8 cellular contexts compared by ENCODE assay signal in the genomic region with DNA sequence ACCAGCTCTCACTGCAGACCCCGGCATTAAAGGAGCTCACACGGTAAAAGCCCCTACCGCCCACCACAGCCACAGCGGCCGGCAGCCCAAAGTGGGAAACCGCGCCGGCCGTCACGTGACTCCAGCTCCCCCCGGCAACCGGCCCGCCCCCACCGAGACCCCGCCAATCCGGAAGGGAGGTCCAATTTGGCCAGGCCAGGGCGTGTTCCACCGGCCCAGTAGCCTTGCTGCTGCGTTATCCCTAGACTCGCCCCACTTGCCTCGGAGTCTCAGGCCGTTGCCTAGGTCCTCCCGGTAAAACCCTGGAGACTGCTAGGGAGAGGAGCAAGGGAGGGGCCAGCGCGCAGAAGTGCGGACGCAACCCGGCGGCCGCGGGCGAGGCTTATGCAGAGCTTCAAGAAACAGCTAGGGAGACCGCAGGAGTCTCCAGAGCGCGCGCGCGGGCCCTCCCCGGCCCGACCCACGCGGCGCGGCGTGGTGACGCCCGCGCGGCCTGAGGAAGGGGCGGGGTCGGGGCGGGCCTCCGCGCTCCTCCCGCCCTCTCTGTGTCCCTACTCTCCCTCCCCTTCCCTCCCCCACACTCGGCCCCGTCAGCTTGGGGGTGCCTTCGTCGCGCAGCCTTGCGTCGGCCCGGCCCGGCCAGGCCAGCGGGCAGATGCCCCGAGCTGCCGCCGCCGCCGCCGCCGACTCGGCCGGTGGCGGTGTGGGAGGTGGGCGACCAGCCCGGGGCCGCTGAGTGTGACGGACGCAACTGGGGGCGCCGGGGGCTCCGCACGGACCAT. TPM values are rescaled to one million over a fixed set of nuclear protein-coding genes. Genes with fewer than 3 reads are reported as not detected.
DNase-seq lines count a peak whose midpoint lies in the region; ATAC-seq and TF ChIP-seq lines count a peak whose summit lies in the region.

A gene with protein sequence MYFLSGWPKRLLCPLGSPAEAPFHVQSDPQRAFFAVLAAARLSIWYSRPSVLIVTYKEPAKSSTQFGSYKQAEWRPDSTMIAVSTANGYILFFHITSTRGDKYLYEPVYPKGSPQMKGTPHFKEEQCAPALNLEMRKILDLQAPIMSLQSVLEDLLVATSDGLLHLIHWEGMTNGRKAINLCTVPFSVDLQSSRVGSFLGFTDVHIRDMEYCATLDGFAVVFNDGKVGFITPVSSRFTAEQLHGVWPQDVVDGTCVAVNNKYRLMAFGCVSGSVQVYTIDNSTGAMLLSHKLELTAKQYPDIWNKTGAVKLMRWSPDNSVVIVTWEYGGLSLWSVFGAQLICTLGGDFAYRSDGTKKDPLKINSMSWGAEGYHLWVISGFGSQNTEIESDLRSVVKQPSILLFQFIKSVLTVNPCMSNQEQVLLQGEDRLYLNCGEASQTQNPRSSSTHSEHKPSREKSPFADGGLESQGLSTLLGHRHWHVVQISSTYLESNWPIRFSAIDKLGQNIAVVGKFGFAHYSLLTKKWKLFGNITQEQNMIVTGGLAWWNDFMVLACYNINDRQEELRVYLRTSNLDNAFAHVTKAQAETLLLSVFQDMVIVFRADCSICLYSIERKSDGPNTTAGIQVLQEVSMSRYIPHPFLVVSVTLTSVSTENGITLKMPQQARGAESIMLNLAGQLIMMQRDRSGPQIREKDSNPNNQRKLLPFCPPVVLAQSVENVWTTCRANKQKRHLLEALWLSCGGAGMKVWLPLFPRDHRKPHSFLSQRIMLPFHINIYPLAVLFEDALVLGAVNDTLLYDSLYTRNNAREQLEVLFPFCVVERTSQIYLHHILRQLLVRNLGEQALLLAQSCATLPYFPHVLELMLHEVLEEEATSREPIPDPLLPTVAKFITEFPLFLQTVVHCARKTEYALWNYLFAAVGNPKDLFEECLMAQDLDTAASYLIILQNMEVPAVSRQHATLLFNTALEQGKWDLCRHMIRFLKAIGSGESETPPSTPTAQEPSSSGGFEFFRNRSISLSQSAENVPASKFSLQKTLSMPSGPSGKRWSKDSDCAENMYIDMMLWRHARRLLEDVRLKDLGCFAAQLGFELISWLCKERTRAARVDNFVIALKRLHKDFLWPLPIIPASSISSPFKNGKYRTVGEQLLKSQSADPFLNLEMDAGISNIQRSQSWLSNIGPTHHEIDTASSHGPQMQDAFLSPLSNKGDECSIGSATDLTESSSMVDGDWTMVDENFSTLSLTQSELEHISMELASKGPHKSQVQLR (N-terminal part only) (plus strand): TSS at position 578 of the 782 bp plus-strand sequence. CDS start 203 bp downstream, at position 781.

- POLR2A ChIA-PET in naive thymus-derived CD8-positive, alpha-beta T cell (lab: Charles Lee), result interaction anchor here (0.6 to 3.6 kb wide), 28 partner anchors 9 to 1129 kb away, joined by 3 to 29 read pairs (median 5); a partner anchor contains a TSS

- DNase-seq in Daoy (ENCODE audit: low read depth) (peak; percentile 97), Karpas-422 (peak; percentile 97), RPMI8226 (peak; percentile 95), fibroblast of mammary gland (ENCODE audit: low read depth) (peak; percentile 86)
- DNase-seq in activated T-helper 2 cell treated with anti-CD3 and anti-CD28 coated beads, Interferon-gamma antibody, Interleukin-2, Interleukin-4, amounts not matched to agents 10 μg/mL and 5 μg/mL and 100 μg/mL, durations not matched to agents 14 hours and 24 hours and 36 hours (ENCODE audit: low spot score), result peak; percentile 89
- peak; percentile 84 to 93 (median 88) for DNase-seq in naive thymus-derived CD8-positive, alpha-beta T cell
- peak; percentile 89 for DNase-seq in stimulated activated naive B cell treated with anti-CD40 and anti-IgM and Interleukin-4, amounts not matched to agents 10 μg/mL and 1 μg/mL and 100 μg/mL, for 72 hours

- peak within 1 kb of the TSS; percentile 97 for H3K27ac Mint-ChIP-seq in activated T-helper 2 cell treated with anti-CD3 and anti-CD28 coated beads, Interferon-gamma antibody, Interleukin-2, Interleukin-4, amounts not matched to agents 10 μg/mL and 5 μg/mL and 100 μg/mL, durations not matched to agents 14 hours and 24 hours and 36 hours
- peak within 1 kb of the TSS; percentile 96 to 100 (median 98) for H3K27ac Mint-ChIP-seq in naive thymus-derived CD8-positive, alpha-beta T cell
- peak within 1 kb of the TSS; percentile 98 for H3K27ac Mint-ChIP-seq in stimulated activated naive B cell treated with anti-CD40 and anti-IgM and Interleukin-4, amounts not matched to agents 10 μg/mL and 1 μg/mL and 100 μg/mL, for 72 hours

- no peaks in the 10 kb centered on the region for H3K9me2 ChIP-seq in Karpas-422 (replicated peaks; ENCODE audit: insufficient read depth, low read length)

- peaks cover 22% of the 10 kb centered on the region for H3K36me3 Mint-ChIP-seq in activated T-helper 2 cell treated with anti-CD3 and anti-CD28 coated beads, Interferon-gamma antibody, Interleukin-2, Interleukin-4, amounts not matched to agents 10 μg/mL and 5 μg/mL and 100 μg/mL, durations not matched to agents 14 hours and 24 hours and 36 hours (ENCODE audit: low read depth)
- peaks cover 0 to 3% (median 0%) of the 10 kb centered on the region in 3 donors for H3K36me3 Mint-ChIP-seq in naive thymus-derived CD8-positive, alpha-beta T cell
- peaks cover 5 to 22% of the 10 kb centered on the region in 2 donors for H3K36me3 Mint-ChIP-seq in stimulated activated naive B cell treated with anti-CD40 and anti-IgM and Interleukin-4, amounts not matched to agents 10 μg/mL and 1 μg/mL and 100 μg/mL, for 72 hours

- H3K9me3 ChIP-seq in Karpas-422 (ENCODE audit: low read length), result peaks cover under 1% of the 10 kb centered on the region; the same call in 1 of the 2 replicates

- H3K27me3 Mint-ChIP-seq in activated T-helper 2 cell treated with anti-CD3 and anti-CD28 coated beads, Interferon-gamma antibody, Interleukin-2, Interleukin-4, amounts not matched to agents 10 μg/mL and 5 μg/mL and 100 μg/mL, durations not matched to agents 14 hours and 24 hours and 36 hours (ENCODE audit: low read depth), result no peaks in the 10 kb centered on the region
- no peaks in the 10 kb centered on the region for H3K27me3 Mint-ChIP-seq in naive thymus-derived CD8-positive, alpha-beta T cell
- H3K27me3 Mint-ChIP-seq in stimulated activated naive B cell treated with anti-CD40 and anti-IgM and Interleukin-4, amounts not matched to agents 10 μg/mL and 1 μg/mL and 100 μg/mL, for 72 hours, result no peaks in the 10 kb centered on the region

- peak within 1 kb of the TSS; percentile 99 for H3K9ac ChIP-seq in Karpas-422 (ENCODE audit: low read length)

- peak within 1 kb of the TSS; percentile 100 for H3K4me3 Mint-ChIP-seq in activated T-helper 2 cell treated with anti-CD3 and anti-CD28 coated beads, Interferon-gamma antibody, Interleukin-2, Interleukin-4, amounts not matched to agents 10 μg/mL and 5 μg/mL and 100 μg/mL, durations not matched to agents 14 hours and 24 hours and 36 hours (ENCODE audit: low read depth)
- H3K4me3 Mint-ChIP-seq in naive thymus-derived CD8-positive, alpha-beta T cell, result peak within 1 kb of the TSS; percentile 96 to 100 (median 99)
- H3K4me3 Mint-ChIP-seq in stimulated activated naive B cell treated with anti-CD40 and anti-IgM and Interleukin-4, amounts not matched to agents 10 μg/mL and 1 μg/mL and 100 μg/mL, for 72 hours, result peak within 1 kb of the TSS; percentile 94 to 95

- H3K4me2 ChIP-seq in Karpas-422 (ENCODE audit: low read depth, low read length, poor library complexity, severe bottlenecking), result peak within 1 kb of the TSS; percentile 79

- peaks cover 12% of the 10 kb centered on the region for H3K36me3 ChIP-seq in Karpas-422 (ENCODE audit: insufficient read depth, low read length)

- peak; percentile 56 for ATAC-seq in GM21825 (IDR thresholded peaks at IDR 0.05; ENCODE audit: unreplicated experiment)
- peak; percentile 82 to 86 for ATAC-seq in naive thymus-derived CD8-positive, alpha-beta T cell
- peak; percentile 80 to 86 for ATAC-seq in stimulated activated naive B cell treated with anti-CD40 and anti-IgM and Interleukin-4, amounts not matched to agents 10 μg/mL and 1 μg/mL and 100 μg/mL, for 72 hours (replicated peaks)

- H3K4me3 ChIP-seq in Karpas-422 (ENCODE audit: low read length) (peak within 1 kb of the TSS; percentile 87), fibroblast of mammary gland (ENCODE audit: control insufficient read depth, low read depth, low read length) (peak within 1 kb of the TSS; percentile 89)

- peaks cover 9% of the 10 kb centered on the region for H4K20me1 ChIP-seq in Karpas-422 (ENCODE audit: insufficient read depth, low read depth, low read length)

- H3K79me2 ChIP-seq in Karpas-422 (ENCODE audit: low read length), result peaks cover 94% of the 10 kb centered on the region

- peak within 1 kb of the TSS; percentile 99 for H3K27ac ChIP-seq in Karpas-422 (ENCODE audit: low read length)

- peaks cover 56% of the 10 kb centered on the region for H3K4me1 Mint-ChIP-seq in activated T-helper 2 cell treated with anti-CD3 and anti-CD28 coated beads, Interferon-gamma antibody, Interleukin-2, Interleukin-4, amounts not matched to agents 10 μg/mL and 5 μg/mL and 100 μg/mL, durations not matched to agents 14 hours and 24 hours and 36 hours (ENCODE audit: low read depth)
- peaks cover 34 to 80% (median 67%) of the 10 kb centered on the region in 4 donors for H3K4me1 Mint-ChIP-seq in naive thymus-derived CD8-positive, alpha-beta T cell
- H3K4me1 Mint-ChIP-seq in stimulated activated naive B cell treated with anti-CD40 and anti-IgM and Interleukin-4, amounts not matched to agents 10 μg/mL and 1 μg/mL and 100 μg/mL, for 72 hours, result peaks cover 28 to 65% of the 10 kb centered on the region in 2 donors

- no peaks in the 10 kb centered on the region for H3K9me3 Mint-ChIP-seq in activated T-helper 2 cell treated with anti-CD3 and anti-CD28 coated beads, Interferon-gamma antibody, Interleukin-2, Interleukin-4, amounts not matched to agents 10 μg/mL and 5 μg/mL and 100 μg/mL, durations not matched to agents 14 hours and 24 hours and 36 hours
- no peaks in the 10 kb centered on the region for H3K9me3 Mint-ChIP-seq in naive thymus-derived CD8-positive, alpha-beta T cell
- no peaks in the 10 kb centered on the region for H3K9me3 Mint-ChIP-seq in stimulated activated naive B cell treated with anti-CD40 and anti-IgM and Interleukin-4, amounts not matched to agents 10 μg/mL and 1 μg/mL and 100 μg/mL, for 72 hours

- H3K27me3 ChIP-seq in Karpas-422 (ENCODE audit: low read length), result no peaks in the 10 kb centered on the region

- no peak for TF ChIP-seq CTCF in fibroblast of mammary gland (conservative IDR thresholded peaks at IDR 0.05; ENCODE audit: control insufficient read depth, insufficient read depth, low read depth, low read length)

- intact Hi-C loops in activated T-helper 2 cell treated with anti-CD3 and anti-CD28 coated beads, Interferon-gamma antibody, Interleukin-2, Interleukin-4, amounts not matched to agents 10 μg/mL and 5 μg/mL and 100 μg/mL, durations not matched to agents 14 hours and 24 hours and 36 hours (cut with micrococcal nuclease), result loop anchor here (1.0 to 10.0 kb wide), 9 partner anchors 89 to 951 kb away; a partner anchor contains a TSS

- H3K4me1 ChIP-seq in Karpas-422 (ENCODE audit: low read length), result peaks cover 68% of the 10 kb centered on the region

- no peak within 1 kb of the TSS for H2AFZ ChIP-seq in Karpas-422 (ENCODE audit: low read length)

RNA-seq across cellular contexts. Expression of the gene that starts here (rescaled TPM):
- total RNA-seq in Daoy (2014; rRNA removed; shearing (Covaris generic)), result 13.2 and 15.8 TPM in 2 replicates
- 85.4 and 86.8 TPM in 2 replicates for total RNA-seq in Karpas-422 (2014; rRNA removed; shearing (Covaris generic); ENCODE audit: low replicate concordance)
- total RNA-seq in activated T-helper 2 cell treated with anti-CD3 and anti-CD28 coated beads, Interferon-gamma antibody, Interleukin-2, Interleukin-4, amounts not matched to agents 10 μg/mL and 5 μg/mL and 100 μg/mL, durations not matched to agents 14 hours and 24 hours and 36 hours, result 21.5 and 22.1 TPM in 2 replicates
- 10 to 100 TPM; 30.1 to 30.6 TPM for total RNA-seq in naive thymus-derived CD8-positive, alpha-beta T cell
- 1 to 10 TPM; 5.4 to 8.3 (median 6.2) TPM for polyA plus RNA-seq in naive thymus-derived CD8-positive, alpha-beta T cell

Comparison
In these comparisons a context has a peak if more than half of its experiments do, and no peak if none do; other contexts are left out.
1. Peak in every context shown above with its lines: DNase-seq, ATAC-seq, H3K4me3 ChIP-seq and H3K27ac ChIP-seq.